In the genomic region with DNA sequence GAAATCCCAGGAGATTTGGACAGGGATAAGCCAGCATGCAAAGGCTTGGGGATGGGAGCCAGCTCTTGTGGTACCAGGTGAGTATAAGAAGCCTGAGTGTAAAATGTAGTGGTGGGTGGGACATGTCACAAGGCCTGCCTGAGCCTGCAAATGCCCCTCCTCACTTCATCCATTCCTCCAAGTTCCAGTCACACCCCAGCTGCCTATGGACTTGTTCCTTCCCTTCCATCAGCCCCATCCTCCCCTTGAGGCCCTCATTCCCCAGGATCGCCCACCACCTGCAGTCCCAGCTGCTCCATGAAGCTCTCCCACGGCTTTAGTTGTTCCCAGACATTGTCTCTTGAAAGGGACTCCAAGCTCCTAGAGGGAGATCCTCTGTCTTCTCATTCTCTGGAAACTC, we compare ENCODE assay signal across 5 cellular contexts.
"Had no signal": no experiment of that assay in that cellular context is flagged by ENCODE, and none has a peak within 500 bp of the region (broad histone marks: within the 10 kb centered on the region; RNA-seq: fewer than 3 reads in every experiment).

No MANE protein-coding gene starts in this region.

- DNase-seq: GM23248, GOT3, H7, HCEC 1CT, IMR-90 had no signal

- H3K9ac ChIP-seq: GM23248 had no signal

- H3K27ac ChIP-seq: GM23248 had no signal

- H3K4me3 ChIP-seq: GM23248 had no signal

- H2AFZ ChIP-seq: GM23248 had no signal
